Comparison of ENCODE assay signal across 31 cellular contexts in the genomic region with DNA sequence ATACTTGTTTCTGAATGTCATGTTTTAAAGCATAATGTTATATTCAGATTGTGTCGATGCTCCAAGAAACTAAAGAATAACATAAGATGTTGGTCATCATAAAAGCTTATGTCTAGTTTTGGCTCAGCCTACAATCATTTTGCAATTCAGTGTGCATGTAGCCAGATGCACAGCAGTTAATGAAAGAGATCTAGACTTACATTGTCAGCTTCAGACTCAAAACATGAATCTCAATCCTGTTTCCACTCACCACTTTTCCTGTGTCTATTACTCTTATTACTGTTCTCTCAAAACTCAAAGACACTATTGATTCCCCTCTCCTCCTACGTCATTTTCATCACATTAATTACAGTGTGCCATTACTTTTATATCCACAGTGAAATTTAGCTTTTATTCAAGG. TPM values are rescaled to one million over a fixed set of nuclear protein-coding genes. Genes with fewer than 3 reads are reported as not detected.
DNase-seq lines count a peak whose midpoint lies in the region; ATAC-seq, FAIRE-seq and TF ChIP-seq lines count a peak whose summit lies in the region.
"Had no signal": no experiment of that assay in that cellular context is flagged by ENCODE, and none has a peak within 500 bp of the region (broad histone marks: within the 10 kb centered on the region; RNA-seq: fewer than 3 reads in every experiment).

No MANE protein-coding gene starts in this region.

- peak; percentile 54 for ATAC-seq in HG02870 (IDR thresholded peaks at IDR 0.05; ENCODE audit: unreplicated experiment)
- ATAC-seq: A549; CD8-positive, alpha-beta T cell; Right ventricle myocardium inferior; T-cell had no signal

- DNase-seq in GM12865 (ENCODE audit: low read depth) (peak; percentile 1), endothelial cell of umbilical vein (ENCODE audit: low read depth, low spot score) (no peak), osteoblast (ENCODE audit: insufficient read length, low spot score, missing footprints) (peak; percentile 58), KBM-7 (no peak), lower leg skin (ENCODE audit: low spot score in 2 of 2) (no peak)
- no peak for DNase-seq in effector CD4-positive, alpha-beta T cell
- DNase-seq: C1 segment of cervical spinal cord; CD8-positive, alpha-beta T cell; DMS 273 treated with DMSO at 0.1 percent for 48 hours; DMS79; EL; GDM1; GM23248; H9; IMR-90; MM.1S; NCI-H1417; NCI-H1694; NCI-H2081 treated with DMSO at 0.1 percent for 48 hours; NCI-H2171 treated with DMSO at 0.1 percent for 48 hours; NCI-H446; NCI-H524 treated with DMSO at 0.1 percent for 48 hours; NCI-H774; T-cell had no signal

- no peak overlapping the region for H3K4me3 ChIP-seq in GM12865 (ENCODE audit: low read depth, low read length)
- no peak overlapping the region for H3K4me3 ChIP-seq in endothelial cell of umbilical vein (replicated peaks in 1 of 3; ENCODE audit: insufficient read depth in 1 of 3, low read depth in 1 of 3, low read length in 3 of 3)
- H3K4me3 ChIP-seq in osteoblast (ENCODE audit: insufficient read depth, low read length), result no peak overlapping the region
- no peak overlapping the region for H3K4me3 ChIP-seq in lower leg skin (ENCODE audit: low read depth, poor library complexity, severe bottlenecking)
- H3K4me3 ChIP-seq: A549, GM23248, PC-9, SJSA1 had no signal

- H2AFZ ChIP-seq in endothelial cell of umbilical vein (ENCODE audit: low read depth, low read length), result no peak overlapping the region
- H2AFZ ChIP-seq in osteoblast (ENCODE audit: low read length), result no peak overlapping the region
- H2AFZ ChIP-seq: GM23248, PC-9 had no signal

- TF ChIP-seq POLR2A in endothelial cell of umbilical vein (IDR thresholded peaks at IDR 0.05; ENCODE audit: low read depth, low read length) (no peak), lower leg skin (IDR thresholded peaks at IDR 0.05) (no peak)

- no TSS peak for BruUV-seq in endothelial cell of umbilical vein (replicated peaks; lab: Mats Ljungman, UMichigan)

- in situ Hi-C loops in KBM-7 (cut with MboI; ENCODE audit: low pct_unique_long_range_greater_than_20kb, low sequenced_read_pairs), result loop anchor here (25.0 kb wide), 1 partner anchor 860 kb away; the partner anchor contains the start of gene ABCB5

- H3K9me1 ChIP-seq in endothelial cell of umbilical vein (replicated peaks; ENCODE audit: control insufficient read depth, extremely low read depth, insufficient read depth, low read length), result no peaks in the 10 kb centered on the region

- TF ChIP-seq CTCF in GM12865 (IDR thresholded peaks at IDR 0.05; ENCODE audit: insufficient read depth, low read depth, low read length, missing control alignments), result no peak
- TF ChIP-seq CTCF in endothelial cell of umbilical vein (IDR thresholded peaks at IDR 0.05; ENCODE audit: extremely low read depth in 1 of 2, insufficient read depth in 1 of 2, low read depth in 1 of 2, low read length in 2 of 2), result no peak
- TF ChIP-seq CTCF in osteoblast (IDR thresholded peaks at IDR 0.05; ENCODE audit: extremely low read depth, low read depth, low read length), result no peak
- no peak for TF ChIP-seq CTCF in lower leg skin (IDR thresholded peaks at IDR 0.05)

- FAIRE-seq in endothelial cell of umbilical vein (lab: Jason Lieb, UNC), result peak; percentile 35
- FAIRE-seq: A549 had no signal

- dilution Hi-C loops in endothelial cell of umbilical vein (cut with MboI; ENCODE audit: extremely low pct_ligation_motif_present, low sequenced_read_pairs), result no loop called here

- CTCF ChIA-PET in endothelial cell of umbilical vein (lab: Charles Lee), result interaction anchor here (1.5 to 3.1 kb wide), 3 partner anchors 420 to 847 kb away, joined by 3 to 29 read pairs (median 5); no protein-coding TSS in a partner anchor

- 76 to 81% methylated on average over 2 of the region's 2 CpGs for WGBS in lower leg skin, 2 donors

- H3K27me3 ChIP-seq in endothelial cell of umbilical vein (ENCODE audit: control insufficient read depth in 2 of 2, insufficient read depth in 2 of 2, low read length in 2 of 2), result no peaks in the 10 kb centered on the region
- no peaks in the 10 kb centered on the region for H3K27me3 ChIP-seq in osteoblast (ENCODE audit: insufficient read depth, low read length)
- H3K27me3 ChIP-seq: SJSA1 had no signal

- intact Hi-C loops in endothelial cell of umbilical vein (cut with micrococcal nuclease) (loop anchor here (10.0 kb wide), 1 partner anchor 203 kb away; no protein-coding TSS in a partner anchor), lower leg skin (cut with DNase I; ENCODE audit: low total_unique reads) (loop anchor here (10.0 kb wide), 1 partner anchor 843 kb away; no protein-coding TSS in a partner anchor)

- H3K27ac ChIP-seq in endothelial cell of umbilical vein (ENCODE audit: insufficient read depth, low read depth, low read length), result no peak overlapping the region
- no peak overlapping the region for H3K27ac ChIP-seq in osteoblast (ENCODE audit: low read depth, low read length)
- H3K27ac ChIP-seq: A549, GM23248, KMS-11, PC-9, SJSA1 had no signal

- H3K4me1 ChIP-seq in endothelial cell of umbilical vein (ENCODE audit: control insufficient read depth, extremely low read depth, insufficient read depth, low read length) (no peaks in the 10 kb centered on the region), osteoblast (ENCODE audit: insufficient read depth, low read length) (no peaks in the 10 kb centered on the region)
- H3K4me1 ChIP-seq: A549, SJSA1 had no signal

- H3K79me2 ChIP-seq in endothelial cell of umbilical vein (ENCODE audit: control insufficient read depth, insufficient read depth, low read length) (no peaks in the 10 kb centered on the region), osteoblast (ENCODE audit: insufficient read depth, low read length) (no peaks in the 10 kb centered on the region)

- H3K9me3 ChIP-seq in endothelial cell of umbilical vein (replicated peaks; ENCODE audit: control insufficient read depth, insufficient read depth, low read length) (no peaks in the 10 kb centered on the region), osteoblast (ENCODE audit: low read depth, low read length) (no peaks in the 10 kb centered on the region)
- H3K9me3 ChIP-seq: A549, SJSA1 had no signal

- no peak overlapping the region for H3K4me2 ChIP-seq in endothelial cell of umbilical vein (ENCODE audit: insufficient read depth, low read length)
- no peak overlapping the region for H3K4me2 ChIP-seq in osteoblast (ENCODE audit: insufficient read depth, low read length)
- H3K4me2 ChIP-seq: A549, KMS-11, PC-9 had no signal

- POLR2A ChIA-PET in endothelial cell of umbilical vein (lab: Charles Lee), result no interaction called here

- no peak overlapping the region for H3K9ac ChIP-seq in endothelial cell of umbilical vein (replicated peaks; ENCODE audit: extremely low read depth, insufficient read depth, low read length)
- H3K9ac ChIP-seq: GM23248, KMS-11 had no signal

- H4K20me1 ChIP-seq in endothelial cell of umbilical vein (replicated peaks; ENCODE audit: control insufficient read depth, extremely low read depth, insufficient read depth, low read length) (no peaks in the 10 kb centered on the region), osteoblast (ENCODE audit: insufficient read depth, low read length) (no peaks in the 10 kb centered on the region)

- H3K36me3 ChIP-seq in endothelial cell of umbilical vein (ENCODE audit: control insufficient read depth in 2 of 2, extremely low read depth in 1 of 2, insufficient read depth in 2 of 2, low read length in 2 of 2) (no peaks in the 10 kb centered on the region), osteoblast (ENCODE audit: insufficient read depth, low read length) (no peaks in the 10 kb centered on the region)
- H3K36me3 ChIP-seq: SJSA1 had no signal

TF ChIP-seq in endothelial cell of umbilical vein, 7 proteins besides CTCF, POLR2A, EP300 and RAD21:
- TF ChIP-seq FOS (IDR thresholded peaks at IDR 0.05; ENCODE audit: borderline replicate concordance, insufficient read depth, low read length) (no peak), GATA2 (IDR thresholded peaks at IDR 0.05; ENCODE audit: insufficient read depth, insufficient read length, low read depth, low read length) (no peak), MYC (IDR thresholded peaks at IDR 0.05; ENCODE audit: low read depth, low read length) (no peak)
- TF ChIP-seq, protein P1, sequence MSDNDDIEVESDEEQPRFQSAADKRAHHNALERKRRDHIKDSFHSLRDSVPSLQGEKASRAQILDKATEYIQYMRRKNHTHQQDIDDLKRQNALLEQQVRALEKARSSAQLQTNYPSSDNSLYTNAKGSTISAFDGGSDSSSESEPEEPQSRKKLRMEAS (IDR thresholded peaks at IDR 0.05; ENCODE audit: insufficient read depth, insufficient read length), result no peak
TF ChIP-seq in endothelial cell of umbilical vein: peak in this region for 0.

RNA-seq across cellular contexts. Expression of gene TMEM196, which starts 21.4 kb away (rescaled TPM):
- total RNA-seq in endothelial cell of umbilical vein (not detected in 2 replicates), osteoblast (not detected in 2 replicates), lower leg skin (not detected)
- not detected in 2 replicates for polyA plus RNA-seq in endothelial cell of umbilical vein
- polyA plus RNA-seq in endothelial cell of umbilical vein (2011; cell fraction: cytosol; rRNA removed), result not detected in 2 replicates
- not detected in 2 replicates for polyA plus RNA-seq in endothelial cell of umbilical vein (2011; cell fraction: nucleus; rRNA removed)
- polyA plus RNA-seq in endothelial cell of umbilical vein (2012), result not detected in 2 replicates
- not detected in 2 replicates for polyA minus RNA-seq in endothelial cell of umbilical vein
- not detected for polyA minus RNA-seq in endothelial cell of umbilical vein (2011; cell fraction: cytosol; rRNA and poly(A)+ RNA removed)
- not detected in 2 replicates for polyA minus RNA-seq in endothelial cell of umbilical vein (2011; cell fraction: nucleus; rRNA and poly(A)+ RNA removed)
- total RNA-seq: CD8-positive, alpha-beta T cell; GM23248; H9; IMR-90; PC-9; Right ventricle myocardium inferior; RPMI7951; SJSA1; T-cell had no signal
- polyA plus RNA-seq: A549, GM23248, IMR-90 had no signal

RNA-seq across cellular contexts. Expression of gene POLR1F, which starts 43.2 kb away (rescaled TPM):
- 21.0 and 27.0 TPM in 2 replicates for total RNA-seq in endothelial cell of umbilical vein
- polyA plus RNA-seq in endothelial cell of umbilical vein, result 7.9 and 10.4 TPM in 2 replicates
- 10.1 and 10.8 TPM in 2 replicates for polyA plus RNA-seq in endothelial cell of umbilical vein (2011; cell fraction: cytosol; rRNA removed)
- polyA plus RNA-seq in endothelial cell of umbilical vein (2011; cell fraction: nucleus; rRNA removed), result 19.6 and 23.1 TPM in 2 replicates
- polyA plus RNA-seq in endothelial cell of umbilical vein (2012), result 16.4 and 22.7 TPM in 2 replicates
- polyA minus RNA-seq in endothelial cell of umbilical vein, result 15.8 and 16.2 TPM in 2 replicates
- polyA minus RNA-seq in endothelial cell of umbilical vein (2011; cell fraction: cytosol; rRNA and poly(A)+ RNA removed), result 9.0 TPM
- 11.8 and 19.7 TPM in 2 replicates for polyA minus RNA-seq in endothelial cell of umbilical vein (2011; cell fraction: nucleus; rRNA and poly(A)+ RNA removed)
- 14.7 and 18.8 TPM in 2 replicates for total RNA-seq in osteoblast
- total RNA-seq in lower leg skin, result 10 to 100 TPM; 13.3 to 26.5 (median 20.9) TPM

Comparison
In these comparisons a context has a peak if more than half of its experiments do, and no peak if none do; other contexts are left out.
1. DNase-seq: peak in GM12865 (single experiment) and osteoblast (single experiment); none in endothelial cell of umbilical vein (single experiment), KBM-7 (single experiment), lower leg skin (0 of 2) and effector CD4-positive, alpha-beta T cell (single experiment).